ENCODE assay signal across 25 cellular contexts in genomic region chr3:46129588-46130272, GRCh38.
DNase-seq lines count a peak whose midpoint lies in the region; ATAC-seq and TF ChIP-seq lines count a peak whose summit lies in the region.
"Had no signal": no experiment of that assay in that cellular context is flagged by ENCODE, and none has a peak within 500 bp of the region (broad histone marks: within the 10 kb centered on the region; RNA-seq: fewer than 3 reads in every experiment).

No MANE protein-coding gene starts in this region.

- H3K27ac ChIP-seq in naive thymus-derived CD4-positive, alpha-beta T cell (ENCODE audit: low read depth, low read length), result no peak overlapping the region
- no peak overlapping the region for H3K27ac ChIP-seq in colonic mucosa
- H3K27ac ChIP-seq: ascending aorta, gastrocnemius medialis, hepatocyte, ovary, tibial artery had no signal

- H3K27me3 Mint-ChIP-seq in activated naive CD8-positive, alpha-beta T cell treated with anti-CD3 and anti-CD28 coated beads, Interleukin-2, amount 10 ng/mL, durations not matched to agents 7 days and 5 days, result peaks cover 9% of the 10 kb centered on the region
- H3K27me3 Mint-ChIP-seq in activated naive CD8-positive, alpha-beta T cell treated with anti-CD3 and anti-CD28 coated beads for 36 hours, result peaks cover 5% of the 10 kb centered on the region
- peaks cover under 1% of the 10 kb centered on the region for H3K27me3 Mint-ChIP-seq in T-helper 17 cell
- H3K27me3 Mint-ChIP-seq in naive thymus-derived CD4-positive, alpha-beta T cell, result peaks cover 0 to 26% (median 0%) of the 10 kb centered on the region in 5 donors
- H3K27me3 Mint-ChIP-seq: naive B cell had no signal

- H3K4me3 Mint-ChIP-seq in activated naive CD8-positive, alpha-beta T cell treated with anti-CD3 and anti-CD28 coated beads, Interleukin-2, amount 10 ng/mL, durations not matched to agents 7 days and 5 days, result peak overlapping the region; percentile 43
- H3K4me3 Mint-ChIP-seq in activated naive CD8-positive, alpha-beta T cell treated with anti-CD3 and anti-CD28 coated beads for 36 hours, result no peak overlapping the region
- H3K4me3 Mint-ChIP-seq in T-helper 17 cell, result peak overlapping the region; percentile 2
- peak overlapping the region in 1 of 10 donors; percentile 55 for H3K4me3 Mint-ChIP-seq in naive thymus-derived CD4-positive, alpha-beta T cell
- H3K4me3 Mint-ChIP-seq: activated naive CD4-positive, alpha-beta T cell treated with anti-CD3 and anti-CD28 coated beads, Interleukin-2, amount 50 U/mL, for 24 hours; HFFc6 had no signal

- peaks cover 35% of the 10 kb centered on the region for H3K4me1 Mint-ChIP-seq in activated naive CD8-positive, alpha-beta T cell treated with anti-CD3 and anti-CD28 coated beads, Interleukin-2, amount 10 ng/mL, durations not matched to agents 7 days and 5 days
- H3K4me1 Mint-ChIP-seq in activated naive CD8-positive, alpha-beta T cell treated with anti-CD3 and anti-CD28 coated beads for 36 hours, result peaks cover 6% of the 10 kb centered on the region
- H3K4me1 Mint-ChIP-seq in T-helper 17 cell, result peaks cover 22% of the 10 kb centered on the region
- H3K4me1 Mint-ChIP-seq in naive thymus-derived CD4-positive, alpha-beta T cell, result peaks cover 15 to 42% (median 20%) of the 10 kb centered on the region in 7 donors

- POLR2A ChIA-PET in activated naive CD8-positive, alpha-beta T cell treated with anti-CD3 and anti-CD28 coated beads, Interleukin-2, amount 10 ng/mL, durations not matched to agents 7 days and 5 days (lab: Charles Lee), result interaction anchor here (0.9 kb wide), 3 partner anchors 12 to 32 kb away, joined by 3 to 5 read pairs (median 3); no protein-coding TSS in a partner anchor
- POLR2A ChIA-PET in naive thymus-derived CD4-positive, alpha-beta T cell (lab: Charles Lee), result no interaction called here

- peak; percentile 87 for ATAC-seq in activated naive CD8-positive, alpha-beta T cell treated with anti-CD3 and anti-CD28 coated beads, Interleukin-2, amount 10 ng/mL, durations not matched to agents 7 days and 5 days (ENCODE audit: low read depth)
- ATAC-seq in T-helper 17 cell, result peak; percentile 65
- ATAC-seq in naive thymus-derived CD4-positive, alpha-beta T cell, result peak; percentile 27
- no peak for ATAC-seq in GM21381 (IDR thresholded peaks at IDR 0.05; ENCODE audit: unreplicated experiment)
- no peak for ATAC-seq in GM21717 (IDR thresholded peaks at IDR 0.05; ENCODE audit: unreplicated experiment)
- ATAC-seq: gastrocnemius medialis had no signal

- H3K27ac Mint-ChIP-seq in activated naive CD8-positive, alpha-beta T cell treated with anti-CD3 and anti-CD28 coated beads, Interleukin-2, amount 10 ng/mL, durations not matched to agents 7 days and 5 days, result peak overlapping the region; percentile 68
- no peak overlapping the region for H3K27ac Mint-ChIP-seq in activated naive CD8-positive, alpha-beta T cell treated with anti-CD3 and anti-CD28 coated beads for 36 hours
- no peak overlapping the region for H3K27ac Mint-ChIP-seq in T-helper 17 cell
- H3K27ac Mint-ChIP-seq in naive thymus-derived CD4-positive, alpha-beta T cell, result peak overlapping the region in 3 of 9 donors; percentile 1 to 76 (median 19)
- H3K27ac Mint-ChIP-seq: activated naive CD4-positive, alpha-beta T cell treated with anti-CD3 and anti-CD28 coated beads, Interleukin-2, amount 50 U/mL, for 24 hours had no signal

- no peaks in the 10 kb centered on the region for H3K9me3 ChIP-seq in T-helper 17 cell (ENCODE audit: control insufficient read depth, low read length, poor library complexity, severe bottlenecking)
- no peaks in the 10 kb centered on the region for H3K9me3 ChIP-seq in naive thymus-derived CD4-positive, alpha-beta T cell (ENCODE audit: control insufficient read depth in 2 of 3, low read length in 3 of 3)
- H3K9me3 ChIP-seq in colonic mucosa, result no peaks in the 10 kb centered on the region
- H3K9me3 ChIP-seq: ascending aorta, gastrocnemius medialis, ovary, SK-N-SH, tibial artery had no signal

- intact Hi-C loops in naive thymus-derived CD4-positive, alpha-beta T cell (cut with micrococcal nuclease), result loop anchor here in 1 of 2 donors (2.0 kb wide), 1 partner anchor 19 kb away; no protein-coding TSS in a partner anchor
- intact Hi-C loops in colonic mucosa (cut with DNase I), result no loop called here

- peaks cover 8 to 11% of the 10 kb centered on the region in 2 donors for H3K4me1 ChIP-seq in naive thymus-derived CD4-positive, alpha-beta T cell (ENCODE audit: control insufficient read depth in 2 of 2, insufficient read depth in 2 of 2, low read length in 2 of 2)
- H3K4me1 ChIP-seq in colonic mucosa, result no peaks in the 10 kb centered on the region
- H3K4me1 ChIP-seq: ascending aorta, gastrocnemius medialis, tibial artery had no signal

- peaks cover 10% of the 10 kb centered on the region for H3K9me3 Mint-ChIP-seq in activated naive CD8-positive, alpha-beta T cell treated with anti-CD3 and anti-CD28 coated beads, Interleukin-2, amount 10 ng/mL, durations not matched to agents 7 days and 5 days
- no peaks in the 10 kb centered on the region for H3K9me3 Mint-ChIP-seq in activated naive CD8-positive, alpha-beta T cell treated with anti-CD3 and anti-CD28 coated beads for 36 hours
- peaks cover 0 to 4% (median 0%) of the 10 kb centered on the region in 11 donors for H3K9me3 Mint-ChIP-seq in naive thymus-derived CD4-positive, alpha-beta T cell
- H3K9me3 Mint-ChIP-seq: activated naive CD4-positive, alpha-beta T cell treated with anti-CD3 and anti-CD28 coated beads, Interleukin-2, amount 50 U/mL, for 24 hours; HFFc6; naive B cell had no signal

- H3K9ac ChIP-seq in colonic mucosa (ENCODE audit: low read depth in 2 of 2, low read length in 2 of 2), result no peak overlapping the region
- H3K9ac ChIP-seq: SK-N-SH had no signal

- H3K36me3 Mint-ChIP-seq in activated naive CD8-positive, alpha-beta T cell treated with anti-CD3 and anti-CD28 coated beads, Interleukin-2, amount 10 ng/mL, durations not matched to agents 7 days and 5 days, result peaks cover 30% of the 10 kb centered on the region
- no peaks in the 10 kb centered on the region for H3K36me3 Mint-ChIP-seq in activated naive CD8-positive, alpha-beta T cell treated with anti-CD3 and anti-CD28 coated beads for 36 hours
- no peaks in the 10 kb centered on the region for H3K36me3 Mint-ChIP-seq in T-helper 17 cell (ENCODE audit: low read depth)
- H3K36me3 Mint-ChIP-seq in naive thymus-derived CD4-positive, alpha-beta T cell, result peaks cover 0 to 20% (median 0%) of the 10 kb centered on the region in 5 donors
- H3K36me3 Mint-ChIP-seq: activated naive CD4-positive, alpha-beta T cell treated with anti-CD3 and anti-CD28 coated beads, Interleukin-2, amount 50 U/mL, for 24 hours; naive B cell had no signal

- H3K27me3 ChIP-seq in naive thymus-derived CD4-positive, alpha-beta T cell (ENCODE audit: control insufficient read depth in 2 of 2, insufficient read depth in 2 of 2, low read length in 2 of 2), result no peaks in the 10 kb centered on the region
- no peaks in the 10 kb centered on the region for H3K27me3 ChIP-seq in colonic mucosa
- H3K27me3 ChIP-seq: ascending aorta, gastrocnemius medialis, hepatocyte, ovary, tibial artery had no signal

- DNase-seq in activated naive CD8-positive, alpha-beta T cell treated with anti-CD3 and anti-CD28 coated beads, Interleukin-2, amount 10 ng/mL, durations not matched to agents 7 days and 5 days, result no peak
- DNase-seq in activated naive CD8-positive, alpha-beta T cell treated with anti-CD3 and anti-CD28 coated beads for 36 hours, result no peak
- DNase-seq in T-helper 17 cell (no peak), colonic mucosa (no peak), NCI-H1048 (lab: John Stamatoyannopoulos, UW) (no peak)
- DNase-seq in naive thymus-derived CD4-positive, alpha-beta T cell, result peak in 2 of 9 donors; percentile 2 to 6
- DNase-seq: activated CD8-positive, alpha-beta memory T cell treated with anti-CD3 and anti-CD28 coated beads, Interleukin-2, amount 50 U/mL, for 4 hours; C1 segment of cervical spinal cord; gastrocnemius medialis; GOT3; HFFc6; left cardiac atrium; naive B cell; NCI-H187; NCI-H2171 treated with DMSO at 0.1 percent for 48 hours; NCI-H510A treated with DMSO at 0.1 percent for 48 hours; ovary; SK-N-SH; tibial artery had no signal

- no peak for TF ChIP-seq CTCF in colonic mucosa (IDR thresholded peaks at IDR 0.05)

- H3K36me3 ChIP-seq in naive thymus-derived CD4-positive, alpha-beta T cell (ENCODE audit: control insufficient read depth in 2 of 3, insufficient read depth in 3 of 3, low read length in 3 of 3), result no peaks in the 10 kb centered on the region
- no peaks in the 10 kb centered on the region for H3K36me3 ChIP-seq in colonic mucosa
- H3K36me3 ChIP-seq: ascending aorta, gastrocnemius medialis, ovary, tibial artery had no signal

- CTCF ChIA-PET in naive thymus-derived CD4-positive, alpha-beta T cell (lab: Charles Lee), result no interaction called here

- no peak overlapping the region for H3K4me3 ChIP-seq in naive thymus-derived CD4-positive, alpha-beta T cell (ENCODE audit: low read length)
- H3K4me3 ChIP-seq in colonic mucosa, result no peak overlapping the region
- H3K4me3 ChIP-seq: ascending aorta, gastrocnemius medialis, hepatocyte, ovary, skin epidermis, tibial artery had no signal

Comparison
In these comparisons a context has a peak if more than half of its experiments do, and no peak if none do; other contexts are left out.
1. ATAC-seq: peak in activated naive CD8-positive, alpha-beta T cell treated with anti-CD3 and anti-CD28 coated beads, Interleukin-2, amount 10 ng/mL, durations not matched to agents 7 days and 5 days (single experiment), T-helper 17 cell (single experiment) and naive thymus-derived CD4-positive, alpha-beta T cell (single experiment); none in GM21381 (single experiment) and GM21717 (single experiment).